11 cellular contexts compared by ENCODE assay signal in genomic region chr1:50971748-50972305, GRCh38. TPM values are rescaled to one million over a fixed set of nuclear protein-coding genes. Genes with fewer than 3 reads are reported as not detected.
DNase-seq lines count a peak whose midpoint lies in the region; ATAC-seq and TF ChIP-seq lines count a peak whose summit lies in the region.
"Had no signal": no experiment of that assay in that cellular context is flagged by ENCODE, and none has a peak within 500 bp of the region (broad histone marks: within the 10 kb centered on the region; RNA-seq: fewer than 3 reads in every experiment).

No MANE protein-coding gene starts in this region.

- peak; percentile 2 for DNase-seq in A172 (ENCODE audit: low spot score)
- DNase-seq in Calu3, result no peak
- DNase-seq in PC-9, result no peak
- peak; percentile 32 for DNase-seq in foreskin melanocyte
- no peak for DNase-seq in MV-4-11 (lab: John Stamatoyannopoulos, UW)
- no peak for DNase-seq in stimulated activated CD4-positive, alpha-beta T cell treated with anti-CD3 and anti-CD28 coated beads, Interleukin-15, amount 100 ng/mL, for 24 hours
- DNase-seq in NCI-H446 treated with DMSO at 0.1 percent for 48 hours (lab: John Stamatoyannopoulos, UW), result no peak
- DNase-seq: effector memory CD4-positive, alpha-beta T cell; stimulated activated CD4-positive, alpha-beta T cell treated with anti-CD3 and anti-CD28 coated beads, Interleukin-1b, Interleukin-23, amount 100 ng/mL, for 48 hours had no signal

- no peaks in the 10 kb centered on the region for H3K27me3 Mint-ChIP-seq in Calu3 (ENCODE audit: unreplicated experiment)

- POLR2A ChIA-PET in PC-9 (lab: Charles Lee; ENCODE audit: unreplicated experiment), result no interaction called here

- intact Hi-C loops in Calu3 (cut with micrococcal nuclease; ENCODE audit: unreplicated experiment), result loop anchor here (1.0 kb wide), 1 partner anchor 9 kb away; no protein-coding TSS in a partner anchor
- intact Hi-C loops in PC-9 (cut with micrococcal nuclease; ENCODE audit: unreplicated experiment), result loop anchor here (5.0 kb wide), 2 partner anchors 100 kb away; no protein-coding TSS in a partner anchor

- H3K4me2 ChIP-seq in PC-9, result peak overlapping the region; percentile 82

- peak overlapping the region; percentile 40 for H3K4me3 Mint-ChIP-seq in Calu3 (ENCODE audit: low read depth, unreplicated experiment)

- peaks cover 80% of the 10 kb centered on the region for H3K36me3 Mint-ChIP-seq in Calu3 (ENCODE audit: insufficient read depth, unreplicated experiment)

- H3K9me3 Mint-ChIP-seq in Calu3 (ENCODE audit: low read depth, unreplicated experiment), result no peaks in the 10 kb centered on the region

- H3K27me3 ChIP-seq in PC-9 (ENCODE audit: insufficient read depth, low read depth), result no peaks in the 10 kb centered on the region

- TF ChIP-seq CTCF in Calu3 (IDR thresholded peaks at IDR 0.05; ENCODE audit: unreplicated experiment) (no peak), PC-9 (conservative IDR thresholded peaks at IDR 0.05) (no peak)

- peaks cover 17% of the 10 kb centered on the region for H3F3A ChIP-seq in PC-9 (ENCODE audit: insufficient read depth, low read depth)

- H3K36me3 ChIP-seq in PC-9 (ENCODE audit: low read depth), result no peaks in the 10 kb centered on the region

- peaks cover 23% of the 10 kb centered on the region for H3K4me1 ChIP-seq in PC-9 (replicated peaks; ENCODE audit: insufficient read depth)

- H3K79me2 ChIP-seq in PC-9 (ENCODE audit: low read depth), result no peaks in the 10 kb centered on the region

- no peaks in the 10 kb centered on the region for H3K9me2 ChIP-seq in PC-9 (ENCODE audit: insufficient read depth)

- no TSS peak for BruUV-seq in Calu3 (replicated peaks; lab: Mats Ljungman, UMichigan)
- BruUV-seq in PC-9 (replicated peaks; lab: Mats Ljungman, UMichigan), result no TSS peak

- ATAC-seq in GM19324 (IDR thresholded peaks at IDR 0.05; ENCODE audit: low FRiP score, unreplicated experiment), result no peak

- H3K4me1 Mint-ChIP-seq in Calu3 (ENCODE audit: low read depth, unreplicated experiment), result peaks cover 25% of the 10 kb centered on the region

- no peaks in the 10 kb centered on the region for H3K9me3 ChIP-seq in PC-9 (ENCODE audit: insufficient read depth, low read depth)

- H4K20me1 ChIP-seq in PC-9 (ENCODE audit: insufficient read depth), result no peaks in the 10 kb centered on the region

- H3K27ac Mint-ChIP-seq in Calu3 (ENCODE audit: unreplicated experiment), result peak overlapping the region; percentile 90

- no peak overlapping the region for H3K27ac ChIP-seq in PC-9
- H3K27ac ChIP-seq: RWPE1 had no signal

- no peak overlapping the region for H3K4me3 ChIP-seq in PC-9

- CTCF ChIA-PET in Calu3 (lab: Charles Lee) (no interaction called here), PC-9 (lab: Charles Lee) (interaction anchor here (0.6 to 1.1 kb wide), 3 partner anchors 42 to 266 kb away, joined by 3 to 8 read pairs (median 4); no protein-coding TSS in a partner anchor)

- H2AFZ ChIP-seq in PC-9, result no peak overlapping the region

RNA-seq across cellular contexts. Expression of gene CDKN2C, which starts 1.8 kb away (rescaled TPM):
- total RNA-seq in A172 (2014; rRNA removed; shearing (Covaris generic)), result 65.5 and 89.0 TPM in 2 replicates
- 36.8 and 40.2 TPM in 2 replicates for total RNA-seq in Calu3 (2022)
- total RNA-seq in PC-9 (2021), result 16.1 and 17.1 TPM in 2 replicates

RNA-seq across cellular contexts. Expression of gene FAF1, which starts 11.8 kb away (rescaled TPM):
- 98.8 and 99.1 TPM in 2 replicates for total RNA-seq in A172 (2014; rRNA removed; shearing (Covaris generic))
- 94.8 and 104 TPM in 2 replicates for total RNA-seq in Calu3 (2022)
- 99.2 and 105 TPM in 2 replicates for total RNA-seq in PC-9 (2021)

Comparison
In these comparisons a context has a peak if more than half of its experiments do, and no peak if none do; other contexts are left out.
1. DNase-seq: peak in A172 (single experiment) and foreskin melanocyte (single experiment); none in Calu3 (single experiment), PC-9 (0 of 2), MV-4-11 (single experiment), stimulated activated CD4-positive, alpha-beta T cell treated with anti-CD3 and anti-CD28 coated beads, Interleukin-15, amount 100 ng/mL, for 24 hours (single experiment) and NCI-H446 treated with DMSO at 0.1 percent for 48 hours (single experiment).